ENCODE assay signal across 21 cellular contexts in the genomic region with DNA sequence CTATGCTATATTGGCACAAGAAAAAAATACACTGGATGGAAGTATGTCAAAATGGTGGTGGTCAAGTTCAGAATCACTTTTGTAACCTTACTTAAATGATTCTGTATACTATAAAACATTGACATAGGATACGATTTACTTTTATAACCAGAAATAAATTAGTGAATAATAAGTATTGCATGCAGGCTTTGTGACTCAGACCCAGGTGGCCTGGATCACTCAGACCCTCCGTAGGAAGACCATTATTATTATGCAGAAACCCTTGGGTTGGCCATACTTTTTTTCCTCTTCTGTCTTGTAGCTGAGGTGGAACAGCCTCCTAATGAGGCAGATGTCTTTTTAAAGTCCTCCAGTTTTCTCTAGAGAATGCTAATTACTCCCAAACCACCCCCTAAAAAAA.
DNase-seq lines count a peak whose midpoint lies in the region; ATAC-seq, FAIRE-seq and TF ChIP-seq lines count a peak whose summit lies in the region.
"Had no signal": no experiment of that assay in that cellular context is flagged by ENCODE, and none has a peak within 500 bp of the region (broad histone marks: within the 10 kb centered on the region; RNA-seq: fewer than 3 reads in every experiment).

No MANE protein-coding gene starts in this region.

- 90% methylated on average over 2 of the region's 2 CpGs for WGBS in A549 (ENCODE audit: missing lambda C conversion rate)

- no peaks in the 10 kb centered on the region for H3K36me3 ChIP-seq in CD8-positive, alpha-beta memory T cell (ENCODE audit: insufficient read depth, low read length)
- H3K36me3 ChIP-seq: BE2C had no signal

- peak overlapping the region; percentile 34 to 99; a peak in 4 of 6 replicates for H3K27ac ChIP-seq in A549
- no peak overlapping the region for H3K27ac ChIP-seq in CD8-positive, alpha-beta memory T cell (ENCODE audit: low read depth, low read length)

- H3K4me1 ChIP-seq in A549 = peaks cover 67% of the 10 kb centered on the region
- no peaks in the 10 kb centered on the region for H3K4me1 ChIP-seq in CD8-positive, alpha-beta memory T cell (ENCODE audit: insufficient read depth, low read length)
- H3K4me1 ChIP-seq: BE2C had no signal

- no peaks in the 10 kb centered on the region for H3K27me3 ChIP-seq in CD8-positive, alpha-beta memory T cell (ENCODE audit: insufficient read depth, low read length, poor library complexity, severe bottlenecking)
- H3K27me3 ChIP-seq: BE2C had no signal

- H3K4me2 ChIP-seq in A549 = no peak overlapping the region

- no peaks in the 10 kb centered on the region for H3K36me3 Mint-ChIP-seq in CD8-positive, alpha-beta memory T cell

- no peak for FAIRE-seq in A549 (lab: Jason Lieb, UNC)
- FAIRE-seq: GM12891, H54 had no signal

- ATAC-seq in A549 (no peak), GM21825 (IDR thresholded peaks at IDR 0.05; ENCODE audit: unreplicated experiment) (no peak)
- ATAC-seq: Panc1 had no signal

- TF ChIP-seq CTCF in A549 (IDR thresholded peaks at IDR 0.05) (no peak), astrocyte of the spinal cord (IDR thresholded peaks at IDR 0.05; ENCODE audit: low read depth, low read length) (no peak), GM13977 (IDR thresholded peaks at IDR 0.05; ENCODE audit: extremely low read depth, insufficient read depth, missing control alignments) (no peak)

- H3K4me3 ChIP-seq in A549 (no peak overlapping the region), astrocyte of the spinal cord (ENCODE audit: low read depth, low read length) (no peak overlapping the region)
- no peak overlapping the region for H3K4me3 ChIP-seq in CD8-positive, alpha-beta memory T cell (ENCODE audit: low read length)

- TF ChIP-seq EP300 in A549 (IDR thresholded peaks at IDR 0.05) = no peak

- DNase-seq in A549 (ENCODE audit: low read depth in 1 of 2, low spot score in 1 of 2) (no peak), HCEC 1CT (peak; percentile 70), astrocyte of the spinal cord (ENCODE audit: low read depth, low spot score) (peak; percentile 56), iris pigment epithelial cell (ENCODE audit: low read depth) (peak; percentile 63), GM13977 (ENCODE audit: low spot score) (no peak)
- DNase-seq in CD8-positive, alpha-beta memory T cell = no peak
- DNase-seq: 8988T; BE2C; DMS79; KG1; NCI-H1092 treated with DMSO at 0.1 percent for 48 hours; NCI-H1436 treated with DMSO at 0.1 percent for 48 hours; NCI-H2029; NCI-H226; NCI-H510A treated with DMSO at 0.1 percent for 48 hours; NCI-H748 treated with DMSO at 0.1 percent for 48 hours; NK-92 treated with Interleukin-12 subunit alpha and Interleukin-12 subunit beta, amount 100 ng/mL, for 24 hours had no signal

- in situ Hi-C loops in astrocyte of the spinal cord (cut with HindIII; ENCODE audit: low sequenced_read_pairs) (no loop called here), GM13977 (cut with MboI; ENCODE audit: low pct_unique_long_range_greater_than_20kb, low sequenced_read_pairs, unreplicated experiment) (no loop called here)

- no peaks in the 10 kb centered on the region for H3K27me3 Mint-ChIP-seq in CD8-positive, alpha-beta memory T cell

- POLR2A ChIA-PET in A549 (lab: Yijun Ruan, JAX) = no interaction called here
- POLR2A ChIA-PET in CD8-positive, alpha-beta memory T cell (lab: Charles Lee) = no interaction called here

- no peaks in the 10 kb centered on the region for H3K4me1 Mint-ChIP-seq in CD8-positive, alpha-beta memory T cell

- peaks cover 0 to 20% (median 0%) of the 10 kb centered on the region in 5 donors for H3K9me3 Mint-ChIP-seq in CD8-positive, alpha-beta memory T cell

- H3K9me3 ChIP-seq in A549 = peaks cover 9% of the 10 kb centered on the region; the same call in 1 of the 3 replicates
- no peaks in the 10 kb centered on the region for H3K9me3 ChIP-seq in CD8-positive, alpha-beta memory T cell (ENCODE audit: low read length)
- H3K9me3 ChIP-seq: BE2C had no signal

- no peak for TF ChIP-seq POLR2A in A549 (IDR thresholded peaks at IDR 0.05; ENCODE audit: low read length)

- CTCF ChIA-PET in A549 (lab: Yijun Ruan, JAX) = no interaction called here
- CTCF ChIA-PET in CD8-positive, alpha-beta memory T cell (lab: Charles Lee) = no interaction called here

- no peak overlapping the region for H3K4me3 Mint-ChIP-seq in CD8-positive, alpha-beta memory T cell

- no peak overlapping the region for H3K27ac Mint-ChIP-seq in CD8-positive, alpha-beta memory T cell

- TF ChIP-seq RAD21 in A549 (conservative IDR thresholded peaks at IDR 0.05 in 1 of 2, IDR thresholded peaks at IDR 0.05 in 1 of 2) = no peak

TF ChIP-seq in A549, 52 proteins besides CTCF, POLR2A, EP300 and RAD21:
- TF ChIP-seq CHD2 (IDR thresholded peaks at IDR 0.05; ENCODE audit: low read length, partially characterized antibody) (no peak), ESRRA (IDR thresholded peaks at IDR 0.05; ENCODE audit: borderline replicate concordance, low read length) (no peak), FOSB (CRISPR knock-in tag; IDR thresholded peaks at IDR 0.05) (no peak), SMC3 (IDR thresholded peaks at IDR 0.05) (no peak), MYC (IDR thresholded peaks at IDR 0.05; ENCODE audit: borderline replicate concordance, low read length) (no peak), HOXB13 (CRISPR knock-in tag; IDR thresholded peaks at IDR 0.05; ENCODE audit: low read depth) (no peak), JUNB (IDR thresholded peaks at IDR 0.05) (no peak), NFE2L2 (conservative IDR thresholded peaks at IDR 0.05; ENCODE audit: low read length) (no peak), EHF (CRISPR knock-in tag; IDR thresholded peaks at IDR 0.05) (no peak), KDM1A (IDR thresholded peaks at IDR 0.05; ENCODE audit: low read depth) (no peak), PHF8 (IDR thresholded peaks at IDR 0.05; ENCODE audit: borderline replicate concordance, low read depth) (no peak), SREBF2 (IDR thresholded peaks at IDR 0.05) (no peak), RNF2 (IDR thresholded peaks at IDR 0.05; ENCODE audit: borderline replicate concordance, low read depth) (no peak)
- TF ChIP-seq, protein P1, sequence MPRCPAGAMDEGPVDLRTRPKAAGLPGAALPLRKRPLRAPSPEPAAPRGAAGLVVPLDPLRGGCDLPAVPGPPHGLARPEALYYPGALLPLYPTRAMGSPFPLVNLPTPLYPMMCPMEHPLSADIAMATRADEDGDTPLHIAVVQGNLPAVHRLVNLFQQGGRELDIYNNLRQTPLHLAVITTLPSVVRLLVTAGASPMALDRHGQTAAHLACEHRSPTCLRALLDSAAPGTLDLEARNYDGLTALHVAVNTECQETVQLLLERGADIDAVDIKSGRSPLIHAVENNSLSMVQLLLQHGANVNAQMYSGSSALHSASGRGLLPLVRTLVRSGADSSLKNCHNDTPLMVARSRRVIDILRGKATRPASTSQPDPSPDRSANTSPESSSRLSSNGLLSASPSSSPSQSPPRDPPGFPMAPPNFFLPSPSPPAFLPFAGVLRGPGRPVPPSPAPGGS (IDR thresholded peaks at IDR 0.05) = no peak
- TF ChIP-seq, protein P2, sequence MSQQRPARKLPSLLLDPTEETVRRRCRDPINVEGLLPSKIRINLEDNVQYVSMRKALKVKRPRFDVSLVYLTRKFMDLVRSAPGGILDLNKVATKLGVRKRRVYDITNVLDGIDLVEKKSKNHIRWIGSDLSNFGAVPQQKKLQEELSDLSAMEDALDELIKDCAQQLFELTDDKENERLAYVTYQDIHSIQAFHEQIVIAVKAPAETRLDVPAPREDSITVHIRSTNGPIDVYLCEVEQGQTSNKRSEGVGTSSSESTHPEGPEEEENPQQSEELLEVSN (IDR thresholded peaks at IDR 0.05; ENCODE audit: borderline replicate concordance, low read depth) = no peak

Comparison
In these comparisons a context has a peak if more than half of its experiments do, and no peak if none do; other contexts are left out.
1. DNase-seq: peak in HCEC 1CT (single experiment), astrocyte of the spinal cord (single experiment) and iris pigment epithelial cell (single experiment); none in A549 (0 of 2), CD8-positive, alpha-beta memory T cell (0 of 5) and GM13977 (single experiment).